In the genomic region with DNA sequence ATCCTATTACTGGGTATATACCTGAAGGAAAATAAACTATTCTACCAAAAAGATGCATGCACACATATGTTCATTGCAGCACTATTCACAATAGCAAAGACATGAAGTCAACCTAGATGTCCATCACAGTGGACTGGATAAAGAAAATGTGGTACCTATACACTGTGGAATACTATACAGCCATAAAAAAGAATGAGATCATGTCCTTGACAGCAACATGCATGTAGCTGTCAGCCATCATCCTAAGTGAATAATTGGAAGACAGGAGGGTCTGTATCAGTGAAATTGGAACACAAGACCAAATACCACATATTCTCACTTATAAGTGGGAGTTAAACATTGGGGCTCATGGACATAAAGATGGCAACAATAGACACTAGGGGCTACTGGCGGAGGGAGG, we compare ENCODE assay signal across 34 cellular contexts. TPM values are rescaled to one million over a fixed set of nuclear protein-coding genes. Genes with fewer than 3 reads are reported as not detected.
"Had no signal": no experiment of that assay in that cellular context is flagged by ENCODE, and none has a peak within 500 bp of the region (broad histone marks: within the 10 kb centered on the region; RNA-seq: fewer than 3 reads in every experiment).

No MANE protein-coding gene starts in this region.

- ATAC-seq: activated CD8-positive, alpha-beta T cell treated with anti-CD3 and anti-CD28 coated beads for 36 hours; activated naive CD4-positive, alpha-beta T cell treated with anti-CD3 and anti-CD28 coated beads, Interleukin-2, amount 50 U/mL, for 72 hours; activated T-cell treated with anti-CD3 and anti-CD28 coated beads, Interleukin-2, amount 50 U/mL, for 4 hours; activated T-cell treated with anti-CD3 and anti-CD28 coated beads, Interleukin-2, amount 50 U/mL, for 72 hours; activated T-helper 17 cell treated with anti-CD3 and anti-CD28 coated beads, Interleukin-2, amount 50 U/mL, for 72 hours; body of pancreas had no signal

- H3K36me3 ChIP-seq: adrenal gland, brain microvascular endothelial cell, breast epithelium had no signal

- H3K4me1 ChIP-seq: adrenal gland, body of pancreas, breast epithelium had no signal

- H3K4me3 ChIP-seq: adrenal gland, body of pancreas, breast epithelium had no signal

- H3K27me3 ChIP-seq: body of pancreas, brain microvascular endothelial cell had no signal

- DNase-seq: activated B cell treated with CpG ODN at 0.5 μM for 24 hours; activated CD4-positive, alpha-beta memory T cell treated with anti-CD3 and anti-CD28 coated beads for 36 hours; activated CD4-positive, alpha-beta T cell treated with anti-CD3 and anti-CD28 coated beads for 4 hours; activated CD4-positive, alpha-beta T cell treated with anti-CD3 and anti-CD28 coated beads, Interleukin-2, amount 10 ng/mL, durations not matched to agents 24 days and 14 days; activated CD4-positive, alpha-beta T cell treated with anti-CD3 and anti-CD28 coated beads, Interleukin-2, amount 50 U/mL, for 1 hour; activated CD4-positive, alpha-beta T cell treated with anti-CD3 and anti-CD28 coated beads, Interleukin-2, amount 50 U/mL, for 4 hours; activated CD4-positive, CD25-positive, alpha-beta regulatory T cell treated with anti-CD3 and anti-CD28 coated beads, Interleukin-2, amount 50 U/mL, for 72 hours; activated CD8-positive, alpha-beta memory T cell treated with anti-CD3 and anti-CD28 coated beads, Interleukin-2, amount 50 U/mL, for 4 hours; activated CD8-positive, alpha-beta T cell treated with anti-CD3 and anti-CD28 coated beads for 36 hours; activated effector memory CD4-positive, alpha-beta T cell treated with anti-CD3 and anti-CD28 coated beads, Interleukin-2, amount 50 U/mL, for 16 hours; activated gamma-delta T cell treated with Interleukin-2 at 50 U/mL for 16 hours; activated naive CD4-positive, alpha-beta T cell; activated naive CD4-positive, alpha-beta T cell treated with anti-CD3 and anti-CD28 coated beads for 36 hours; activated naive CD4-positive, alpha-beta T cell treated with anti-CD3 and anti-CD28 coated beads, Interleukin-2, amount 50 U/mL, for 16 hours; activated naive CD8-positive, alpha-beta T cell treated with anti-CD3 and anti-CD28 coated beads for 36 hours; activated T-cell treated with anti-CD3 and anti-CD28 coated beads for 4 hours; activated T-cell treated with anti-CD3 and anti-CD28 coated beads, Interleukin-2, amount 50 U/mL, for 1 hour; activated T-cell treated with anti-CD3 and anti-CD28 coated beads, Interleukin-2, amount 50 U/mL, for 4 hours; activated T-cell treated with anti-CD3 and anti-CD28 coated beads, Interleukin-2, amount 50 U/mL, for 72 hours; adrenal gland; amniotic stem cell; aorta; body of pancreas; brain microvascular endothelial cell; central memory CD4-positive, alpha-beta T cell; T-helper 1 cell; T-helper 2 cell; T-helper 9 cell had no signal

- H3K27ac ChIP-seq: adrenal gland, body of pancreas, brain microvascular endothelial cell, breast epithelium, VCaP had no signal

RNA-seq across cellular contexts. Expression of a gene that starts 27.7 kb away (rescaled TPM):
- total RNA-seq: activated B cell treated with CpG ODN at 0.5 μM for 24 hours; activated CD4-positive, alpha-beta memory T cell treated with anti-CD3 and anti-CD28 coated beads for 36 hours; activated CD4-positive, alpha-beta T cell treated with anti-CD3 and anti-CD28 coated beads, Interleukin-2, amount 10 ng/mL, durations not matched to agents 24 days and 14 days; activated CD8-positive, alpha-beta memory T cell treated with anti-CD3 and anti-CD28 coated beads for 36 hours; activated CD8-positive, alpha-beta T cell treated with anti-CD3 and anti-CD28 coated beads for 36 hours; activated naive CD4-positive, alpha-beta T cell treated with anti-CD3 and anti-CD28 coated beads for 36 hours; activated naive CD4-positive, alpha-beta T cell treated with anti-CD3 and anti-CD28 coated beads, Interleukin-2, amount 50 U/mL, for 72 hours; activated naive CD8-positive, alpha-beta T cell treated with anti-CD3 and anti-CD28 coated beads for 36 hours; activated T-cell treated with anti-CD3 and anti-CD28 coated beads, Interleukin-2, amount 50 U/mL, for 4 hours; activated T-cell treated with anti-CD3 and anti-CD28 coated beads, Interleukin-2, amount 50 U/mL, for 72 hours; activated T-helper 1 cell treated with anti-CD3 and anti-CD28 coated beads, Interleukin-12 subunit alpha, Interleukin-12 subunit beta, Interleukin-2, Interleukin-4 antibody, amounts not matched to agents 30 ng/mL and 10 ng/mL and 1 ng/mL, durations not matched to agents 14 hours and 24 hours and 36 hours; activated T-helper 17 cell treated with anti-CD3 and anti-CD28 coated beads, Interleukin-2, amount 50 U/mL, for 72 hours had no signal
